Comparison of ENCODE assay signal across 8 cellular contexts in the genomic region with DNA sequence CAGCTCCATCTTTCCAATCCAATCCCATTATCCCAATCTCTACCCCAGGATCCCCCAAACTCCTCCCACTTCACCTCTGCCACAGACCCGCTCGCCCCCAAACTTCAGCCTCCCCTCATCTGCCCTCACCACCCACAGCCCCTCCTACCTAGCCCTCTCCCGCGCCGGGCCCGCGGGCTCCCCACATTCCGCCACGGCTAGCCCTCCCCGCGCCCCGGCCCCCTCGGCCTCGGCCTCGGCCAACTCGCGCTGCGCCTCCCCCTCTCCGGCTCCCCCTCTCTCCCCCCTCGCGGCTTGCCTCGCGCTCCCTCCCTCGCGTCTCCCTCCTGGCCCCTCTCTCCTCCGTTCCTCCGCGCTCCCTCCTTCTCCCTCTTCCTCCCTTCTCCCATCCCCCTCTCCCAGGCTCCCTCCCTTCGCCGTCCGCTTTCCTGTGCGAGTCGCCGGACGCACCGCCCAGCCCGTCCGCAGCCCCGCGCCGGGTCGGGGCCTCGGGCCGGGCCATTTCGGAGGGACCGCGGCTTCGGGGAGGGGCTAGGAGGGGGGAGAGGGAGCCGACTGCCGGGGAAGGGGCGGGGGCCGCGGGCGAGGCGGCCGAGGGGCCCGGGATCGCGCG. TPM values are rescaled to one million over a fixed set of nuclear protein-coding genes. Genes with fewer than 3 reads are reported as not detected.
A peak's percentile ranks its signal among the peaks of the same experiment; 100 is the strongest.
DNase-seq lines count a peak whose midpoint lies in the region; ATAC-seq and TF ChIP-seq lines count a peak whose summit lies in the region.

A gene with protein sequence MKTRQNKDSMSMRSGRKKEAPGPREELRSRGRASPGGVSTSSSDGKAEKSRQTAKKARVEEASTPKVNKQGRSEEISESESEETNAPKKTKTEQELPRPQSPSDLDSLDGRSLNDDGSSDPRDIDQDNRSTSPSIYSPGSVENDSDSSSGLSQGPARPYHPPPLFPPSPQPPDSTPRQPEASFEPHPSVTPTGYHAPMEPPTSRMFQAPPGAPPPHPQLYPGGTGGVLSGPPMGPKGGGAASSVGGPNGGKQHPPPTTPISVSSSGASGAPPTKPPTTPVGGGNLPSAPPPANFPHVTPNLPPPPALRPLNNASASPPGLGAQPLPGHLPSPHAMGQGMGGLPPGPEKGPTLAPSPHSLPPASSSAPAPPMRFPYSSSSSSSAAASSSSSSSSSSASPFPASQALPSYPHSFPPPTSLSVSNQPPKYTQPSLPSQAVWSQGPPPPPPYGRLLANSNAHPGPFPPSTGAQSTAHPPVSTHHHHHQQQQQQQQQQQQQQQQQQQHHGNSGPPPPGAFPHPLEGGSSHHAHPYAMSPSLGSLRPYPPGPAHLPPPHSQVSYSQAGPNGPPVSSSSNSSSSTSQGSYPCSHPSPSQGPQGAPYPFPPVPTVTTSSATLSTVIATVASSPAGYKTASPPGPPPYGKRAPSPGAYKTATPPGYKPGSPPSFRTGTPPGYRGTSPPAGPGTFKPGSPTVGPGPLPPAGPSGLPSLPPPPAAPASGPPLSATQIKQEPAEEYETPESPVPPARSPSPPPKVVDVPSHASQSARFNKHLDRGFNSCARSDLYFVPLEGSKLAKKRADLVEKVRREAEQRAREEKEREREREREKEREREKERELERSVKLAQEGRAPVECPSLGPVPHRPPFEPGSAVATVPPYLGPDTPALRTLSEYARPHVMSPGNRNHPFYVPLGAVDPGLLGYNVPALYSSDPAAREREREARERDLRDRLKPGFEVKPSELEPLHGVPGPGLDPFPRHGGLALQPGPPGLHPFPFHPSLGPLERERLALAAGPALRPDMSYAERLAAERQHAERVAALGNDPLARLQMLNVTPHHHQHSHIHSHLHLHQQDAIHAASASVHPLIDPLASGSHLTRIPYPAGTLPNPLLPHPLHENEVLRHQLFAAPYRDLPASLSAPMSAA (N-terminal part only) (plus strand): TSS at position 581 of the 613 bp plus-strand sequence. CDS start 6,043 bp downstream, outside the sequence.

- H3K79me2 ChIP-seq in OCI-LY1 (ENCODE audit: insufficient read depth, low read length) = no peaks in the 10 kb centered on the region

- H3K27me3 ChIP-seq in BJ (ENCODE audit: control insufficient read depth, insufficient read depth, low read length) (no peaks in the 10 kb centered on the region), OCI-LY1 (ENCODE audit: insufficient read depth, low read length) (peaks cover 15% of the 10 kb centered on the region; the same call in 1 of the 2 replicates), adipocyte (replicated peaks; ENCODE audit: control insufficient read depth, insufficient read depth, low read length) (no peaks in the 10 kb centered on the region), neutrophil (peaks cover 82% of the 10 kb centered on the region)

- CTCF ChIA-PET in BJ (lab: Yijun Ruan, JAX) = interaction anchor here (1.5 to 6.6 kb wide), 6 partner anchors 10 to 186 kb away, joined by 3 to 129 read pairs (median 22); partner anchors contain the start of genes C12orf57, ENO2 and RNU7-1

- no peak within 1 kb of the TSS for H2AFZ ChIP-seq in OCI-LY1 (ENCODE audit: low read length)

- no peaks in the 10 kb centered on the region for H4K20me1 ChIP-seq in OCI-LY1 (ENCODE audit: insufficient read depth, low read length)

- H3K9me2 ChIP-seq in OCI-LY1 (ENCODE audit: low read depth, low read length) = no peaks in the 10 kb centered on the region

- intact Hi-C loops in Right ventricle myocardium inferior (cut with DNase I) = loop anchor here (2.0 to 5.0 kb wide), 3 partner anchors 15 to 185 kb away; partner anchors contain the start of genes LPCAT3 and RNU7-1

- H3K4me3 ChIP-seq in BJ (ENCODE audit: low read depth, low read length) (peak within 1 kb of the TSS; percentile 55), OCI-LY1 (ENCODE audit: low read depth, low read length, poor library complexity, severe bottlenecking) (peak within 1 kb of the TSS; percentile 56), adipocyte (ENCODE audit: low read length) (peak within 1 kb of the TSS; percentile 96), neutrophil (ENCODE audit: low read depth in 1 of 2, low read length in 1 of 2) (peak within 1 kb of the TSS; percentile 54 to 70)

- DNase-seq in BJ (ENCODE audit: low read depth) (no peak), GM20000 (ENCODE audit: low spot score) (peak; percentile 85), adipocyte (ENCODE audit: low read depth) (peak; percentile 94), Right ventricle myocardium inferior (ENCODE audit: missing footprints) (peak; percentile 90), DMS114 treated with DMSO at 0.1 percent for 48 hours (lab: John Stamatoyannopoulos, UW; ENCODE audit: unreplicated experiment) (no peak)

- H3K4me1 ChIP-seq in OCI-LY1 (ENCODE audit: insufficient read depth, low read length, severe bottlenecking) (peaks cover 9% of the 10 kb centered on the region), adipocyte (ENCODE audit: control insufficient read depth, insufficient read depth, low read length) (peaks cover 52% of the 10 kb centered on the region), neutrophil (ENCODE audit: control insufficient read depth in 1 of 2, insufficient read depth in 1 of 2, low read depth in 1 of 2, low read length in 1 of 2) (peaks cover 19 to 32% of the 10 kb centered on the region in 2 experiments)

- no peak within 1 kb of the TSS for H3K27ac ChIP-seq in OCI-LY1 (ENCODE audit: low read depth, low read length, poor library complexity, severe bottlenecking)
- no peak within 1 kb of the TSS for H3K27ac ChIP-seq in neutrophil

- peak within 1 kb of the TSS; percentile 75 for H3K4me2 ChIP-seq in OCI-LY1 (ENCODE audit: low read length)

- H3F3A ChIP-seq in OCI-LY1 (ENCODE audit: insufficient read depth, low read length) = no peaks in the 10 kb centered on the region

- no peaks in the 10 kb centered on the region for H3K9me3 ChIP-seq in OCI-LY1 (ENCODE audit: low read length)
- H3K9me3 ChIP-seq in adipocyte (ENCODE audit: control insufficient read depth, low read length) = no peaks in the 10 kb centered on the region
- H3K9me3 ChIP-seq in neutrophil = no peaks in the 10 kb centered on the region

- TF ChIP-seq CTCF in BJ (IDR thresholded peaks at IDR 0.05; ENCODE audit: insufficient read depth, low read depth, low read length) (no peak), GM20000 (IDR thresholded peaks at IDR 0.05; ENCODE audit: extremely low read depth, missing control alignments) (no peak), OCI-LY1 (IDR thresholded peaks at IDR 0.05; ENCODE audit: low read length) (no peak), neutrophil (IDR thresholded peaks at IDR 0.05) (no peak)

- POLR2A ChIA-PET in BJ (lab: Charles Lee) = interaction anchor here (0.8 kb wide), 1 partner anchor 10 kb away, joined by 3 read pairs; no protein-coding TSS in a partner anchor

- H3K36me3 ChIP-seq in BJ (ENCODE audit: control insufficient read depth, insufficient read depth, low read length) = peaks cover 5% of the 10 kb centered on the region
- H3K36me3 ChIP-seq in OCI-LY1 (ENCODE audit: insufficient read depth, low read length) = no peaks in the 10 kb centered on the region
- H3K36me3 ChIP-seq in adipocyte (ENCODE audit: control insufficient read depth, insufficient read depth, low read length, severe bottlenecking) = peaks cover 8% of the 10 kb centered on the region
- no peaks in the 10 kb centered on the region for H3K36me3 ChIP-seq in neutrophil

- H3K9ac ChIP-seq in OCI-LY1 (ENCODE audit: low read length) = peak within 1 kb of the TSS; percentile 32; the same call in 1 of the 2 replicates
- peak within 1 kb of the TSS; percentile 95 for H3K9ac ChIP-seq in adipocyte (ENCODE audit: low read length)

- ATAC-seq in Right ventricle myocardium inferior (peak; percentile 70), HG03469 (IDR thresholded peaks at IDR 0.05; ENCODE audit: unreplicated experiment) (no peak)

RNA-seq across cellular contexts. Expression of the gene that starts here (rescaled TPM):
- polyA plus RNA-seq in BJ (2011; rRNA removed) = 13.0 and 15.9 TPM in 2 replicates
- polyA minus RNA-seq in BJ (2011; rRNA and poly(A)+ RNA removed) = 12.4 and 35.5 TPM in 2 replicates
- total RNA-seq in Right ventricle myocardium inferior = 78.9 TPM

Comparison
In these comparisons a context has a peak if more than half of its experiments do, and no peak if none do; other contexts are left out.
1. DNase-seq: peak in GM20000 (single experiment), adipocyte (single experiment) and Right ventricle myocardium inferior (single experiment); none in BJ (single experiment) and DMS114 treated with DMSO at 0.1 percent for 48 hours (single experiment).
2. Peak in every context shown above with its lines, with median percentiles within 50 percentile points of each other: H3K4me3 ChIP-seq.